In the genomic region with DNA sequence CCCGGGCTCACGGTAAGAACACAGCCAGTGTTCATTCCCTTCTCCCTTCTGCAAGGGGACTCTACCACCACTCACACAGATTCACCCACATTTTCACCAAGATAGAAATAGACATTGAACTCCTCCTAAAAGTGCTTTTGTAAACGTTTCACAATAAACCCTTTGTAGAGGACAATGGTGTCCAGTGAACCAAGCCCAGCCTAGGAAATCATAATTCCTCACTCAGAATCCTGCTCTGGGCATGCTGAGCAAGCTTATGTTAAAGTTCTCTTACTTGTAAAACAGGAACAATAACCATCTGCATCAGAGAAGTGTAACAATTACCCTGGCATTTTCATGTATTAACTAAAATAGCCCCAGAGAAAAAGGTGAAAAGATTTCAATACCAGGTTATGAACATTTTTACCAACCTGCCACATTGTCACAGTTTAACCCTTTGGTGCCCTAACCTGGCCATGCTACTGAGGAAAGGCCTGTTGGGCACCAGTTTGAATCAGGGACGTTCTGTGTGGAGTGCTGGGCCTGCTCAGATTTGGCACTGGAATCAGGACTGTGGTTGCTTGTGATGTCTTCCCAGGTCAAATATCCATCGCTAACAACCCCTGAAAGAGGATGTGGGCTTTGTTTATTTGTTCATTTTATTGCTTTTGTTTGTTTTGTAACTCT, we compare ENCODE assay signal across 1 cellular context.
TF ChIP-seq lines count a peak whose summit lies in the region.

No MANE protein-coding gene starts in this region.

TF ChIP-seq in HepG2, 621 proteins besides CTCF, POLR2A, EP300 and RAD21:
- TF ChIP-seq ZFY (CRISPR knock-in tag; IDR thresholded peaks at IDR 0.05): no peak
- TF ChIP-seq SOX13 (IDR thresholded peaks at IDR 0.05): no peak
- TF ChIP-seq SOX13 (CRISPR knock-in tag; conservative IDR thresholded peaks at IDR 0.05 in 1 of 2, IDR thresholded peaks at IDR 0.05 in 1 of 2): peak in 1 of 2 experiments; percentile 83; a peak in 2 of 4 replicates
- peak; percentile 50; the same call in 1 of the 2 replicates for TF ChIP-seq CEBPB (IDR thresholded peaks at IDR 0.05; ENCODE audit: borderline replicate concordance, low read depth, low read length)
- no peak for TF ChIP-seq ZNF619 (CRISPR knock-in tag; IDR thresholded peaks at IDR 0.05)
- TF ChIP-seq ZNF781 (CRISPR knock-in tag; IDR thresholded peaks at IDR 0.05; ENCODE audit: borderline replicate concordance, not compliant biosample characterization): no peak
- TF ChIP-seq NR2F2 (IDR thresholded peaks at IDR 0.05; ENCODE audit: borderline replicate concordance, low read depth): no peak
- 0 out of 2 replicates have a peak, but pooled peaks have one; percentile 33 for TF ChIP-seq ZNF44 (CRISPR knock-in tag; IDR thresholded peaks at IDR 0.05)
- no peak for TF ChIP-seq SETDB1 (CRISPR knock-in tag; IDR thresholded peaks at IDR 0.05; ENCODE audit: borderline replicate concordance)
- TF ChIP-seq, protein P1, sequence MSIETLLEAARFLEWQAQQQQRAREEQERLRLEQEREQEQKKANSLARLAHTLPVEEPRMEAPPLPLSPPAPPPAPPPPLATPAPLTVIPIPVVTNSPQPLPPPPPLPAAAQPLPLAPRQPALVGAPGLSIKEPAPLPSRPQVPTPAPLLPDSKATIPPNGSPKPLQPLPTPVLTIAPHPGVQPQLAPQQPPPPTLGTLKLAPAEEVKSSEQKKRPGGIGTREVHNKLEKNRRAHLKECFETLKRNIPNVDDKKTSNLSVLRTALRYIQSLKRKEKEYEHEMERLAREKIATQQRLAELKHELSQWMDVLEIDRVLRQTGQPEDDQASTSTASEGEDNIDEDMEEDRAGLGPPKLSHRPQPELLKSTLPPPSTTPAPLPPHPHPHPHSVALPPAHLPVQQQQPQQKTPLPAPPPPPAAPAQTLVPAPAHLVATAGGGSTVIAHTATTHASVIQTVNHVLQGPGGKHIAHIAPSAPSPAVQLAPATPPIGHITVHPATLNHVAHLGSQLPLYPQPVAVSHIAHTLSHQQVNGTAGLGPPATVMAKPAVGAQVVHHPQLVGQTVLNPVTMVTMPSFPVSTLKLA (IDR thresholded peaks at IDR 0.05): no peak
- TF ChIP-seq HMG20A (CRISPR knock-in tag; IDR thresholded peaks at IDR 0.05; ENCODE audit: borderline replicate concordance): no peak
- TF ChIP-seq SOX6 (IDR thresholded peaks at IDR 0.05): no peak
- peak; percentile 46 for TF ChIP-seq SOX6 (CRISPR knock-in tag; IDR thresholded peaks at IDR 0.05)
- TF ChIP-seq EZH2 (conservative IDR thresholded peaks at IDR 0.05; ENCODE audit: low read depth, low read length): no peak
- 0 out of 2 replicates have a peak, but pooled peaks have one; percentile 22 for TF ChIP-seq SAP130 (CRISPR knock-in tag; IDR thresholded peaks at IDR 0.05; ENCODE audit: low read depth)
- TF ChIP-seq, protein P2, sequence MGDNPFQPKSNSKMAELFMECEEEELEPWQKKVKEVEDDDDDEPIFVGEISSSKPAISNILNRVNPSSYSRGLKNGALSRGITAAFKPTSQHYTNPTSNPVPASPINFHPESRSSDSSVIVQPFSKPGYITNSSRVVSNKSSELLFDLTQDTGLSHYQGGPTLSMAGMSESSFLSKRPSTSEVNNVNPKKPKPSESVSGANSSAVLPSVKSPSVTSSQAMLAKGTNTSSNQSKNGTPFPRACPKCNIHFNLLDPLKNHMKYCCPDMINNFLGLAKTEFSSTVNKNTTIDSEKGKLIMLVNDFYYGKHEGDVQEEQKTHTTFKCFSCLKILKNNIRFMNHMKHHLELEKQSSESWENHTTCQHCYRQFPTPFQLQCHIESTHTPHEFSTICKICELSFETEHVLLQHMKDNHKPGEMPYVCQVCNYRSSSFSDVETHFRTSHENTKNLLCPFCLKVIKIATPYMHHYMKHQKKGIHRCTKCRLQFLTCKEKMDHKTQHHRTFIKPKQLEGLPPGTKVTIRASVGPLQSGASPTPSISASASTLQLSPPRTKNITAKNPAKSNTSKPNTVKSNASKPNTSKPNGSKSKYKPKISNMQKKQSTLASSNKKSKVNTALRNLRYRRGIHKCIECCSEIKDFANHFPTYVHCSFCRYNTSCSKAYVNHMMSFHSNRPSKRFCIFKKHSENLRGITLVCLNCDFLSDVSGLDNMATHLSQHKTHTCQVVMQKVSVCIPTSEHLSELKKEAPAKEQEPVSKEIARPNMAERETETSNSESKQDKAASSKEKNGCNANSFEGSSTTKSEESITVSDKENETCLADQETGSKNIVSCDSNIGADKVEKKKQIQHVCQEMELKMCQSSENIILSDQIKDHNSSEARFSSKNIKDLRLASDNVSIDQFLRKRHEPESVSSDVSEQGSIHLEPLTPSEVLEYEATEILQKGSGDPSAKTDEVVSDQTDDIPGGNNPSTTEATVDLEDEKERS (CRISPR knock-in tag; IDR thresholded peaks at IDR 0.05): no peak
- TF ChIP-seq HNF4A (CRISPR knock-in tag; IDR thresholded peaks at IDR 0.05): peak; percentile 6; the same call in 1 of the 2 replicates
- TF ChIP-seq, protein P3, sequence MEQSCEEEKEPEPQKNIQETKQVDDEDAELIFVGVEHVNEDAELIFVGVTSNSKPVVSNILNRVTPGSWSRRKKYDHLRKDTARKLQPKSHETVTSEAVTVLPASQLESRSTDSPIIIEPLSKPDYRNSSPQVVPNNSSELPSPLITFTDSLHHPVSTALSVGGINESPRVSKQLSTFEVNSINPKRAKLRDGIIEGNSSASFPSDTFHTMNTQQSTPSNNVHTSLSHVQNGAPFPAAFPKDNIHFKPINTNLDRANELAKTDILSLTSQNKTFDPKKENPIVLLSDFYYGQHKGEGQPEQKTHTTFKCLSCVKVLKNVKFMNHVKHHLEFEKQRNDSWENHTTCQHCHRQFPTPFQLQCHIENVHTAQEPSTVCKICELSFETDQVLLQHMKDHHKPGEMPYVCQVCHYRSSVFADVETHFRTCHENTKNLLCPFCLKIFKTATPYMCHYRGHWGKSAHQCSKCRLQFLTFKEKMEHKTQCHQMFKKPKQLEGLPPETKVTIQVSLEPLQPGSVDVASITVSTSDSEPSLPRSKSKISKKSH (CRISPR knock-in tag; IDR thresholded peaks at IDR 0.05; ENCODE audit: borderline replicate concordance): no peak
- peak; percentile 95 for TF ChIP-seq ZNF652 (CRISPR knock-in tag; IDR thresholded peaks at IDR 0.05; ENCODE audit: borderline replicate concordance, low read depth)
- TF ChIP-seq GFI1 (CRISPR knock-in tag; IDR thresholded peaks at IDR 0.05; ENCODE audit: borderline replicate concordance): 0 out of 2 replicates have a peak, but pooled peaks have one; percentile 27
- no peak for TF ChIP-seq ZFP82 (CRISPR knock-in tag; IDR thresholded peaks at IDR 0.05; ENCODE audit: borderline replicate concordance)
- TF ChIP-seq, protein P4, sequence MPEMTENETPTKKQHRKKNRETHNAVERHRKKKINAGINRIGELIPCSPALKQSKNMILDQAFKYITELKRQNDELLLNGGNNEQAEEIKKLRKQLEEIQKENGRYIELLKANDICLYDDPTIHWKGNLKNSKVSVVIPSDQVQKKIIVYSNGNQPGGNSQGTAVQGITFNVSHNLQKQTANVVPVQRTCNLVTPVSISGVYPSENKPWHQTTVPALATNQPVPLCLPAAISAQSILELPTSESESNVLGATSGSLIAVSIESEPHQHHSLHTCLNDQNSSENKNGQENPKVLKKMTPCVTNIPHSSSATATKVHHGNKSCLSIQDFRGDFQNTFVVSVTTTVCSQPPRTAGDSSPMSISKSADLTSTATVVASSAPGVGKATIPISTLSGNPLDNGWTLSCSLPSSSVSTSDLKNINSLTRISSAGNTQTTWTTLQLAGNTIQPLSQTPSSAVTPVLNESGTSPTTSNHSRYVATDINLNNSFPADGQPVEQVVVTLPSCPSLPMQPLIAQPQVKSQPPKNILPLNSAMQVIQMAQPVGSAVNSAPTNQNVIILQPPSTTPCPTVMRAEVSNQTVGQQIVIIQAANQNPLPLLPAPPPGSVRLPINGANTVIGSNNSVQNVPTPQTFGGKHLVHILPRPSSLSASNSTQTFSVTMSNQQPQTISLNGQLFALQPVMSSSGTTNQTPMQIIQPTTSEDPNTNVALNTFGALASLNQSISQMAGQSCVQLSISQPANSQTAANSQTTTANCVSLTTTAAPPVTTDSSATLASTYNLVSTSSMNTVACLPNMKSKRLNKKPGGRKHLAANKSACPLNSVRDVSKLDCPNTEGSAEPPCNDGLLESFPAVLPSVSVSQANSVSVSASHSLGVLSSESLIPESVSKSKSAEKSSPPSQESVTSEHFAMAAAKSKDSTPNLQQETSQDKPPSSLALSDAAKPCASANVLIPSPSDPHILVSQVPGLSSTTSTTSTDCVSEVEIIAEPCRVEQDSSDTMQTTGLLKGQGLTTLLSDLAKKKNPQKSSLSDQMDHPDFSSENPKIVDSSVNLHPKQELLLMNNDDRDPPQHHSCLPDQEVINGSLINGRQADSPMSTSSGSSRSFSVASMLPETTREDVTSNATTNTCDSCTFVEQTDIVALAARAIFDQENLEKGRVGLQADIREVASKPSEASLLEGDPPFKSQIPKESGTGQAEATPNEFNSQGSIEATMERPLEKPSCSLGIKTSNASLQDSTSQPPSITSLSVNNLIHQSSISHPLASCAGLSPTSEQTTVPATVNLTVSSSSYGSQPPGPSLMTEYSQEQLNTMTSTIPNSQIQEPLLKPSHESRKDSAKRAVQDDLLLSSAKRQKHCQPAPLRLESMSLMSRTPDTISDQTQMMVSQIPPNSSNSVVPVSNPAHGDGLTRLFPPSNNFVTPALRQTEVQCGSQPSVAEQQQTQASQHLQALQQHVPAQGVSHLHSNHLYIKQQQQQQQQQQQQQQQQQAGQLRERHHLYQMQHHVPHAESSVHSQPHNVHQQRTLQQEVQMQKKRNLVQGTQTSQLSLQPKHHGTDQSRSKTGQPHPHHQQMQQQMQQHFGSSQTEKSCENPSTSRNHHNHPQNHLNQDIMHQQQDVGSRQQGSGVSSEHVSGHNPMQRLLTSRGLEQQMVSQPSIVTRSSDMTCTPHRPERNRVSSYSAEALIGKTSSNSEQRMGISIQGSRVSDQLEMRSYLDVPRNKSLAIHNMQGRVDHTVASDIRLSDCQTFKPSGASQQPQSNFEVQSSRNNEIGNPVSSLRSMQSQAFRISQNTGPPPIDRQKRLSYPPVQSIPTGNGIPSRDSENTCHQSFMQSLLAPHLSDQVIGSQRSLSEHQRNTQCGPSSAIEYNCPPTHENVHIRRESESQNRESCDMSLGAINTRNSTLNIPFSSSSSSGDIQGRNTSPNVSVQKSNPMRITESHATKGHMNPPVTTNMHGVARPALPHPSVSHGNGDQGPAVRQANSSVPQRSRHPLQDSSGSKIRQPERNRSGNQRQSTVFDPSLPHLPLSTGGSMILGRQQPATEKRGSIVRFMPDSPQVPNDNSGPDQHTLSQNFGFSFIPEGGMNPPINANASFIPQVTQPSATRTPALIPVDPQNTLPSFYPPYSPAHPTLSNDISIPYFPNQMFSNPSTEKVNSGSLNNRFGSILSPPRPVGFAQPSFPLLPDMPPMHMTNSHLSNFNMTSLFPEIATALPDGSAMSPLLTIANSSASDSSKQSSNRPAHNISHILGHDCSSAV (CRISPR knock-in tag; IDR thresholded peaks at IDR 0.05; ENCODE audit: borderline replicate concordance): no peak
- peak; percentile 72; the same call in 1 of the 2 replicates for TF ChIP-seq SOX5 (CRISPR knock-in tag; IDR thresholded peaks at IDR 0.05; ENCODE audit: borderline replicate concordance)
- TF ChIP-seq, protein P5, sequence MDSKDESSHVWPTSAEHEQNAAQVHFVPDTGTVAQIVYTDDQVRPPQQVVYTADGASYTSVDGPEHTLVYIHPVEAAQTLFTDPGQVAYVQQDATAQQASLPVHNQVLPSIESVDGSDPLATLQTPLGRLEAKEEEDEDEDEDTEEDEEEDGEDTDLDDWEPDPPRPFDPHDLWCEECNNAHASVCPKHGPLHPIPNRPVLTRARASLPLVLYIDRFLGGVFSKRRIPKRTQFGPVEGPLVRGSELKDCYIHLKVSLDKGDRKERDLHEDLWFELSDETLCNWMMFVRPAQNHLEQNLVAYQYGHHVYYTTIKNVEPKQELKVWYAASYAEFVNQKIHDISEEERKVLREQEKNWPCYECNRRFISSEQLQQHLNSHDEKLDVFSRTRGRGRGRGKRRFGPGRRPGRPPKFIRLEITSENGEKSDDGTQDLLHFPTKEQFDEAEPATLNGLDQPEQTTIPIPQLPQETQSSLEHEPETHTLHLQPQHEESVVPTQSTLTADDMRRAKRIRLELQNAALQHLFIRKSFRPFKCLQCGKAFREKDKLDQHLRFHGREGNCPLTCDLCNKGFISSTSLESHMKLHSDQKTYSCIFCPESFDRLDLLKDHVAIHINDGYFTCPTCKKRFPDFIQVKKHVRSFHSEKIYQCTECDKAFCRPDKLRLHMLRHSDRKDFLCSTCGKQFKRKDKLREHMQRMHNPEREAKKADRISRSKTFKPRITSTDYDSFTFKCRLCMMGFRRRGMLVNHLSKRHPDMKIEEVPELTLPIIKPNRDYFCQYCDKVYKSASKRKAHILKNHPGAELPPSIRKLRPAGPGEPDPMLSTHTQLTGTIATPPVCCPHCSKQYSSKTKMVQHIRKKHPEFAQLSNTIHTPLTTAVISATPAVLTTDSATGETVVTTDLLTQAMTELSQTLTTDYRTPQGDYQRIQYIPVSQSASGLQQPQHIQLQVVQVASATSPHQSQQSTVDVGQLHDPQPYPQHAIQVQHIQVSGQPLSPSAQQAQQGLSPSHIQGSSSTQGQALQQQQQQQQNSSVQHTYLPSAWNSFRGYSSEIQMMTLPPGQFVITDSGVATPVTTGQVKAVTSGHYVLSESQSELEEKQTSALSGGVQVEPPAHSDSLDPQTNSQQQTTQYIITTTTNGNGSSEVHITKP (CRISPR knock-in tag; IDR thresholded peaks at IDR 0.05; ENCODE audit: low read depth): 0 out of 2 replicates have a peak, but pooled peaks have one; percentile 28
- TF ChIP-seq MAFG (CRISPR knock-in tag; IDR thresholded peaks at IDR 0.05): no peak
- TF ChIP-seq ZFP41 (CRISPR knock-in tag; IDR thresholded peaks at IDR 0.05; ENCODE audit: borderline replicate concordance): no peak
- TF ChIP-seq NCOA5 (CRISPR knock-in tag; IDR thresholded peaks at IDR 0.05): no peak
- TF ChIP-seq, protein P6, sequence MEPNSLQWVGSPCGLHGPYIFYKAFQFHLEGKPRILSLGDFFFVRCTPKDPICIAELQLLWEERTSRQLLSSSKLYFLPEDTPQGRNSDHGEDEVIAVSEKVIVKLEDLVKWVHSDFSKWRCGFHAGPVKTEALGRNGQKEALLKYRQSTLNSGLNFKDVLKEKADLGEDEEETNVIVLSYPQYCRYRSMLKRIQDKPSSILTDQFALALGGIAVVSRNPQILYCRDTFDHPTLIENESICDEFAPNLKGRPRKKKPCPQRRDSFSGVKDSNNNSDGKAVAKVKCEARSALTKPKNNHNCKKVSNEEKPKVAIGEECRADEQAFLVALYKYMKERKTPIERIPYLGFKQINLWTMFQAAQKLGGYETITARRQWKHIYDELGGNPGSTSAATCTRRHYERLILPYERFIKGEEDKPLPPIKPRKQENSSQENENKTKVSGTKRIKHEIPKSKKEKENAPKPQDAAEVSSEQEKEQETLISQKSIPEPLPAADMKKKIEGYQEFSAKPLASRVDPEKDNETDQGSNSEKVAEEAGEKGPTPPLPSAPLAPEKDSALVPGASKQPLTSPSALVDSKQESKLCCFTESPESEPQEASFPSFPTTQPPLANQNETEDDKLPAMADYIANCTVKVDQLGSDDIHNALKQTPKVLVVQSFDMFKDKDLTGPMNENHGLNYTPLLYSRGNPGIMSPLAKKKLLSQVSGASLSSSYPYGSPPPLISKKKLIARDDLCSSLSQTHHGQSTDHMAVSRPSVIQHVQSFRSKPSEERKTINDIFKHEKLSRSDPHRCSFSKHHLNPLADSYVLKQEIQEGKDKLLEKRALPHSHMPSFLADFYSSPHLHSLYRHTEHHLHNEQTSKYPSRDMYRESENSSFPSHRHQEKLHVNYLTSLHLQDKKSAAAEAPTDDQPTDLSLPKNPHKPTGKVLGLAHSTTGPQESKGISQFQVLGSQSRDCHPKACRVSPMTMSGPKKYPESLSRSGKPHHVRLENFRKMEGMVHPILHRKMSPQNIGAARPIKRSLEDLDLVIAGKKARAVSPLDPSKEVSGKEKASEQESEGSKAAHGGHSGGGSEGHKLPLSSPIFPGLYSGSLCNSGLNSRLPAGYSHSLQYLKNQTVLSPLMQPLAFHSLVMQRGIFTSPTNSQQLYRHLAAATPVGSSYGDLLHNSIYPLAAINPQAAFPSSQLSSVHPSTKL (CRISPR knock-in tag; IDR thresholded peaks at IDR 0.05): 0 out of 2 replicates have a peak, but pooled peaks have one; percentile 23
